6 cellular contexts compared by ENCODE assay signal in genomic region chr17:8163978-8164814, GRCh38. TPM values are rescaled to one million over a fixed set of nuclear protein-coding genes. Genes with fewer than 3 reads are reported as not detected.
DNase-seq lines count a peak whose midpoint lies in the region; ATAC-seq and TF ChIP-seq lines count a peak whose summit lies in the region.

No MANE protein-coding gene starts in this region.

- H3K4me3 ChIP-seq in RWPE2 (ENCODE audit: severe bottlenecking) (no peak overlapping the region), neural cell (ENCODE audit: low read length) (peak overlapping the region; percentile 68)

- no peaks in the 10 kb centered on the region for H3K27me3 Mint-ChIP-seq in chondrocyte (ENCODE audit: low read depth)

- no peaks in the 10 kb centered on the region for H3K9me2 ChIP-seq in neural cell (ENCODE audit: insufficient read depth, low read length)

- H3K36me3 ChIP-seq in RWPE2 (ENCODE audit: low read depth) (peaks cover 25% of the 10 kb centered on the region), neural cell (ENCODE audit: insufficient read depth, low read length) (no peaks in the 10 kb centered on the region)

- H3K4me1 ChIP-seq in RWPE2 (ENCODE audit: insufficient read depth, poor library complexity, severe bottlenecking) = peaks cover 18% of the 10 kb centered on the region

- peak overlapping the region; percentile 84 for H3K4me3 Mint-ChIP-seq in chondrocyte (ENCODE audit: unreplicated experiment)

- peak overlapping the region; percentile 56 for H2AFZ ChIP-seq in neural cell (ENCODE audit: low read depth, low read length)

- peak overlapping the region; percentile 96 for H3K9ac ChIP-seq in neural cell (ENCODE audit: low read length)

- TF ChIP-seq CTCF in RWPE2 (IDR thresholded peaks at IDR 0.05; ENCODE audit: poor library complexity, severe bottlenecking) = no peak
- TF ChIP-seq CTCF in chondrocyte (IDR thresholded peaks at IDR 0.05) = no peak
- TF ChIP-seq CTCF in neural cell (IDR thresholded peaks at IDR 0.05; ENCODE audit: poor library complexity, severe bottlenecking) = no peak
- TF ChIP-seq CTCF in GM13977 (IDR thresholded peaks at IDR 0.05; ENCODE audit: extremely low read depth, insufficient read depth, missing control alignments) = no peak

- H3K4me1 Mint-ChIP-seq in chondrocyte (ENCODE audit: low read depth) = peaks cover 40% of the 10 kb centered on the region

- peaks cover 39% of the 10 kb centered on the region for H3K79me2 ChIP-seq in neural cell (replicated peaks; ENCODE audit: insufficient read depth, low read length)

- no peaks in the 10 kb centered on the region for H3K9me3 Mint-ChIP-seq in chondrocyte (ENCODE audit: low read depth)

- H3K27ac Mint-ChIP-seq in chondrocyte (ENCODE audit: unreplicated experiment) = peak overlapping the region; percentile 99

- peaks cover 2% of the 10 kb centered on the region for H3K36me3 Mint-ChIP-seq in chondrocyte (ENCODE audit: low read depth)

- in situ Hi-C loops in GM13977 (cut with MboI; ENCODE audit: low pct_unique_long_range_greater_than_20kb, low sequenced_read_pairs, unreplicated experiment) = no loop called here

- TF ChIP-seq RAD21 in neural cell (conservative IDR thresholded peaks at IDR 0.05) = no peak

- ATAC-seq in RWPE2 (ENCODE audit: low read depth) = peak; percentile 36; the same call in 2 of the 3 replicates

- H3K4me2 ChIP-seq in neural cell (ENCODE audit: low read length) = no peak overlapping the region

- TF ChIP-seq EP300 in neural cell (conservative IDR thresholded peaks at IDR 0.05; ENCODE audit: poor library complexity, severe bottlenecking) = no peak

- peak; percentile 43 for DNase-seq in ELF-1 (ENCODE audit: low read depth, low spot score)
- DNase-seq in RWPE2 (ENCODE audit: low spot score) = no peak
- no peak for DNase-seq in chondrocyte (ENCODE audit: low spot score)
- DNase-seq in GM13977 (ENCODE audit: low spot score) = no peak
- DNase-seq in NK-92 (lab: John Stamatoyannopoulos, UW; ENCODE audit: unreplicated experiment) = no peak

- H3F3A ChIP-seq in neural cell (ENCODE audit: insufficient read depth, low read length, poor library complexity, severe bottlenecking) = no peaks in the 10 kb centered on the region

- H3K9me3 ChIP-seq in RWPE2 (ENCODE audit: severe bottlenecking) = no peaks in the 10 kb centered on the region
- H3K9me3 ChIP-seq in neural cell (ENCODE audit: low read length) = no peaks in the 10 kb centered on the region

- peaks cover 11% of the 10 kb centered on the region for H4K20me1 ChIP-seq in neural cell (ENCODE audit: insufficient read depth)

- peak overlapping the region; percentile 73 for H3K27ac ChIP-seq in RWPE2 (ENCODE audit: poor library complexity, severe bottlenecking)
- H3K27ac ChIP-seq in neural cell (ENCODE audit: low read length) = peak overlapping the region; percentile 91

- no peaks in the 10 kb centered on the region for H3K27me3 ChIP-seq in RWPE2 (ENCODE audit: insufficient read depth, poor library complexity, severe bottlenecking)
- H3K27me3 ChIP-seq in neural cell (ENCODE audit: insufficient read depth, low read depth, low read length) = no peaks in the 10 kb centered on the region

TF ChIP-seq in neural cell, 6 proteins besides CTCF, POLR2A, EP300 and RAD21:
- no peak for TF ChIP-seq SMC3 (conservative IDR thresholded peaks at IDR 0.05; ENCODE audit: poor library complexity)
- peak; percentile 22 for TF ChIP-seq REST (IDR thresholded peaks at IDR 0.05; ENCODE audit: borderline replicate concordance)
- no peak for TF ChIP-seq POLR2AphosphoS5 (IDR thresholded peaks at IDR 0.05)
- TF ChIP-seq MXI1 (conservative IDR thresholded peaks at IDR 0.05; ENCODE audit: poor library complexity, severe bottlenecking) = no peak
- TF ChIP-seq EZH2 (IDR thresholded peaks at IDR 0.05; ENCODE audit: borderline replicate concordance, insufficient read depth, low read length, poor library complexity, severe bottlenecking) = no peak
- no peak for TF ChIP-seq TAF1 (IDR thresholded peaks at IDR 0.05; ENCODE audit: low read depth)
TF ChIP-seq in neural cell: peak in this region for 1.

RNA-seq across cellular contexts. Expression of gene VAMP2, which starts 1.4 kb away (rescaled TPM):
- total RNA-seq in chondrocyte = 45.4 to 58.1 TPM (median 46.7 TPM) in 3 replicates
- polyA plus RNA-seq in neural cell = 91.6 and 98.3 TPM in 2 replicates
- 80.3 and 88.3 TPM in 2 replicates for polyA minus RNA-seq in neural cell

RNA-seq across cellular contexts. Expression of gene TMEM107, which starts 12.0 kb away (rescaled TPM):
- total RNA-seq in chondrocyte = 7.8 to 12.1 TPM (median 8.4 TPM) in 3 replicates
- polyA plus RNA-seq in neural cell = 23.3 and 31.7 TPM in 2 replicates
- 46.0 and 56.4 TPM in 2 replicates for polyA minus RNA-seq in neural cell

RNA-seq across cellular contexts. Expression of gene PER1, which starts 12.0 kb away (rescaled TPM):
- 68.0 to 87.6 TPM (median 75.9 TPM) in 3 replicates for total RNA-seq in chondrocyte
- 1.9 and 2.0 TPM in 2 replicates for polyA plus RNA-seq in neural cell
- 16.8 and 20.2 TPM in 2 replicates for polyA minus RNA-seq in neural cell

RNA-seq across cellular contexts. Expression of gene BORCS6, which starts 25.8 kb away (rescaled TPM):
- 5.5 to 8.6 TPM (median 8.2 TPM) in 3 replicates for total RNA-seq in chondrocyte
- 12.1 and 13.7 TPM in 2 replicates for polyA plus RNA-seq in neural cell
- polyA minus RNA-seq in neural cell = 12.0 and 14.6 TPM in 2 replicates

RNA-seq across cellular contexts. Expression of gene HES7, which starts 40.3 kb away (rescaled TPM):
- 0.51 to 1.5 TPM (median 0.70 TPM) in 3 replicates for total RNA-seq in chondrocyte
- 7.3 and 15.3 TPM in 2 replicates for polyA plus RNA-seq in neural cell
- polyA minus RNA-seq in neural cell = 2.4 TPM in 1 of 2 replicates, not detected in the other
